Comparison of ENCODE assay signal across 8 cellular contexts in genomic region chr19:39832341-39833083, GRCh38. TPM values are rescaled to one million over a fixed set of nuclear protein-coding genes. Genes with fewer than 3 reads are reported as not detected.
DNase-seq lines count a peak whose midpoint lies in the region; ATAC-seq and TF ChIP-seq lines count a peak whose summit lies in the region.

No MANE protein-coding gene starts in this region.

- H3K27me3 Mint-ChIP-seq in nephron (ENCODE audit: low read depth) = no peaks in the 10 kb centered on the region

- no peak for TF ChIP-seq CTCF in BE2C (IDR thresholded peaks at IDR 0.05; ENCODE audit: low read depth, low read length)
- TF ChIP-seq CTCF in nephron (IDR thresholded peaks at IDR 0.05; ENCODE audit: unreplicated experiment in 3 of 3) = no peak

- peak overlapping the region; percentile 89 to 93 (median 92) for H3K4me3 Mint-ChIP-seq in nephron

- peaks cover 67% of the 10 kb centered on the region for H3K36me3 Mint-ChIP-seq in nephron (ENCODE audit: low read depth)

- peak overlapping the region; percentile 91 for H3K4me3 ChIP-seq in BE2C (ENCODE audit: low read depth, low read length)
- H3K4me3 ChIP-seq in NT2/D1 (ENCODE audit: insufficient read length, low read depth) = peak overlapping the region; percentile 59
- peak overlapping the region; percentile 100 for H3K4me3 ChIP-seq in effector memory CD4-positive, alpha-beta T cell (ENCODE audit: insufficient read depth, low read depth, low read length, poor library complexity, severe bottlenecking)

- peaks cover 11% of the 10 kb centered on the region for H3K4me1 ChIP-seq in BE2C
- no peaks in the 10 kb centered on the region for H3K4me1 ChIP-seq in NT2/D1 (ENCODE audit: insufficient read depth, insufficient read length)
- H3K4me1 ChIP-seq in effector memory CD4-positive, alpha-beta T cell (ENCODE audit: control insufficient read depth, insufficient read depth, low read length, poor library complexity, severe bottlenecking) = peaks cover 18% of the 10 kb centered on the region

- peaks cover 68% of the 10 kb centered on the region for H3K36me3 ChIP-seq in BE2C
- H3K36me3 ChIP-seq in NT2/D1 (ENCODE audit: insufficient read depth, insufficient read length, low read length) = peaks cover 78% of the 10 kb centered on the region
- H3K36me3 ChIP-seq in effector memory CD4-positive, alpha-beta T cell (ENCODE audit: control insufficient read depth, insufficient read depth, low read length) = peaks cover 46% of the 10 kb centered on the region

- DNase-seq in BE2C (no peak), NT2/D1 (ENCODE audit: low read depth, low spot score) (no peak), NCI-H345 (lab: John Stamatoyannopoulos, UW) (no peak), NCI-H1048 (lab: John Stamatoyannopoulos, UW) (no peak), NCI-H1417 (lab: John Stamatoyannopoulos, UW) (no peak)
- DNase-seq in effector memory CD4-positive, alpha-beta T cell = peak in 1 of 3 donors; percentile 40

- no peaks in the 10 kb centered on the region for H3K9me3 ChIP-seq in BE2C
- H3K9me3 ChIP-seq in NT2/D1 (ENCODE audit: insufficient read depth, low read length) = no peaks in the 10 kb centered on the region
- no peaks in the 10 kb centered on the region for H3K9me3 ChIP-seq in effector memory CD4-positive, alpha-beta T cell (ENCODE audit: control insufficient read depth, low read length)

- peaks cover 36% of the 10 kb centered on the region for H3K4me1 Mint-ChIP-seq in nephron

- no peaks in the 10 kb centered on the region for H3K9me3 Mint-ChIP-seq in nephron

- H3K27me3 ChIP-seq in BE2C (no peaks in the 10 kb centered on the region), NT2/D1 (ENCODE audit: insufficient read depth, insufficient read length) (no peaks in the 10 kb centered on the region)
- H3K27me3 ChIP-seq in effector memory CD4-positive, alpha-beta T cell (replicated peaks; ENCODE audit: control insufficient read depth, insufficient read depth, low read length, poor library complexity, severe bottlenecking) = no peaks in the 10 kb centered on the region

- peak overlapping the region; percentile 99 for H3K27ac ChIP-seq in effector memory CD4-positive, alpha-beta T cell (ENCODE audit: insufficient read depth, low read length, poor library complexity, severe bottlenecking)

- no peak for ATAC-seq in GM19023 (IDR thresholded peaks at IDR 0.05; ENCODE audit: unreplicated experiment)

- peak overlapping the region; percentile 21 for H3K9ac ChIP-seq in NT2/D1 (ENCODE audit: insufficient read length, low read depth)

- peak overlapping the region; percentile 87 to 94 (median 87) for H3K27ac Mint-ChIP-seq in nephron

RNA-seq across cellular contexts. Expression of gene DYRK1B, which starts 1.4 kb away (rescaled TPM):
- polyA plus RNA-seq in BE2C (2012; ENCODE audit: insufficient read depth, insufficient read length, low read depth) = 40.5 TPM

RNA-seq across cellular contexts. Expression of gene FBL, which starts 13.7 kb away (rescaled TPM):
- 641 TPM for polyA plus RNA-seq in BE2C (2012; ENCODE audit: insufficient read depth, insufficient read length, low read depth)

RNA-seq across cellular contexts. Expression of gene LEUTX, which starts 53.9 kb away (rescaled TPM):
- not detected for polyA plus RNA-seq in BE2C (2012; ENCODE audit: insufficient read depth, insufficient read length, low read depth)
